In genomic region chr7:123492485-123492884, GRCh38 we compare ENCODE assay signal across 8 cellular contexts. TPM values are rescaled to one million over a fixed set of nuclear protein-coding genes. Genes with fewer than 3 reads are reported as not detected.
DNase-seq lines count a peak whose midpoint lies in the region; ATAC-seq and TF ChIP-seq lines count a peak whose summit lies in the region.

No MANE protein-coding gene starts in this region.

- H3K9me3 ChIP-seq in PC-3 (ENCODE audit: low read length): no peaks in the 10 kb centered on the region

- CTCF ChIA-PET in PC-3 (lab: Charles Lee): interaction anchor here (0.5 kb wide), 1 partner anchor 176 kb away, joined by 5 read pairs; no protein-coding TSS in a partner anchor

- H3K27me3 Mint-ChIP-seq in HFFc6 (ENCODE audit: insufficient read depth): peaks cover 2% of the 10 kb centered on the region; the same call in 1 of the 2 replicates

- H3K4me3 ChIP-seq in PC-3 (ENCODE audit: low read length): no peak overlapping the region

- no peaks in the 10 kb centered on the region for H3K4me1 ChIP-seq in PC-3 (ENCODE audit: insufficient read depth, low read length)

- no peak overlapping the region for H2AFZ ChIP-seq in PC-3 (ENCODE audit: low read length)

- no peak overlapping the region for H3K4me3 Mint-ChIP-seq in stimulated activated effector memory CD8-positive, alpha-beta T cell treated with anti-CD3 and anti-CD28 coated beads, Interleukin-12 subunit alpha, Interleukin-12 subunit beta, amount 100 ng/mL, for 72 hours
- H3K4me3 Mint-ChIP-seq in HFFc6: no peak overlapping the region

- BruUV-seq in PC-3 (replicated peaks; lab: Mats Ljungman, UMichigan): no TSS peak

- peak; percentile 19 for DNase-seq in NCI-H82 (lab: John Stamatoyannopoulos, UW)
- no peak for DNase-seq in NCI-H82 treated with DMSO at 0.1 percent for 48 hours (lab: John Stamatoyannopoulos, UW; ENCODE audit: unreplicated experiment)
- DNase-seq in PC-3: peak; percentile 12
- DNase-seq in stimulated activated effector memory CD8-positive, alpha-beta T cell treated with anti-CD3 and anti-CD28 coated beads, Interleukin-12 subunit alpha, Interleukin-12 subunit beta, amount 100 ng/mL, for 72 hours (ENCODE audit: low spot score in 2 of 2): no peak
- no peak for DNase-seq in HFFc6
- DNase-seq in superior temporal gyrus (ENCODE audit: extremely low spot score): no peak
- DNase-seq in SK-N-DZ (ENCODE audit: low spot score): no peak

- H3K36me3 ChIP-seq in PC-3 (ENCODE audit: low read depth, low read length): no peaks in the 10 kb centered on the region; the same call in 1 of the 2 replicates

- H3K4me1 Mint-ChIP-seq in stimulated activated effector memory CD8-positive, alpha-beta T cell treated with anti-CD3 and anti-CD28 coated beads, Interleukin-12 subunit alpha, Interleukin-12 subunit beta, amount 100 ng/mL, for 72 hours: no peaks in the 10 kb centered on the region
- no peaks in the 10 kb centered on the region for H3K4me1 Mint-ChIP-seq in HFFc6 (ENCODE audit: low read depth)

- H3K27ac Mint-ChIP-seq in stimulated activated effector memory CD8-positive, alpha-beta T cell treated with anti-CD3 and anti-CD28 coated beads, Interleukin-12 subunit alpha, Interleukin-12 subunit beta, amount 100 ng/mL, for 72 hours: no peak overlapping the region
- no peak overlapping the region for H3K27ac Mint-ChIP-seq in HFFc6

- H3F3A ChIP-seq in PC-3 (ENCODE audit: low read length, unreplicated experiment): no peaks in the 10 kb centered on the region

- no peaks in the 10 kb centered on the region for H3K79me2 ChIP-seq in PC-3 (ENCODE audit: low read length)

- H3K36me3 Mint-ChIP-seq in stimulated activated effector memory CD8-positive, alpha-beta T cell treated with anti-CD3 and anti-CD28 coated beads, Interleukin-12 subunit alpha, Interleukin-12 subunit beta, amount 100 ng/mL, for 72 hours: no peaks in the 10 kb centered on the region
- H3K36me3 Mint-ChIP-seq in HFFc6 (ENCODE audit: low read depth): no peaks in the 10 kb centered on the region

- H3K9me3 Mint-ChIP-seq in stimulated activated effector memory CD8-positive, alpha-beta T cell treated with anti-CD3 and anti-CD28 coated beads, Interleukin-12 subunit alpha, Interleukin-12 subunit beta, amount 100 ng/mL, for 72 hours: peaks cover 3% of the 10 kb centered on the region
- H3K9me3 Mint-ChIP-seq in HFFc6: no peaks in the 10 kb centered on the region

- POLR2A ChIA-PET in PC-3 (lab: Charles Lee; ENCODE audit: unreplicated experiment): no interaction called here

- intact Hi-C loops in PC-3 (cut with micrococcal nuclease): no loop called here

- no peaks in the 10 kb centered on the region for H3K9me2 ChIP-seq in PC-3 (replicated peaks; ENCODE audit: low read length)

- TF ChIP-seq CTCF in PC-3 (conservative IDR thresholded peaks at IDR 0.05; ENCODE audit: low read depth, low read length) (no peak), HFFc6 (IDR thresholded peaks at IDR 0.05) (no peak; the same call in 1 of the 2 replicates)

- no peak overlapping the region for H3K9ac ChIP-seq in PC-3 (ENCODE audit: low read length)

- no peaks in the 10 kb centered on the region for H4K20me1 ChIP-seq in PC-3 (ENCODE audit: low read length)

- peak; percentile 71 for ATAC-seq in HG02763 (IDR thresholded peaks at IDR 0.05; ENCODE audit: unreplicated experiment)
- peak; percentile 54; the same call in 1 of the 2 replicates for ATAC-seq in PC-3
- ATAC-seq in stimulated activated effector memory CD8-positive, alpha-beta T cell treated with anti-CD3 and anti-CD28 coated beads, Interleukin-12 subunit alpha, Interleukin-12 subunit beta, amount 100 ng/mL, for 72 hours: peak; percentile 71

- H3K27me3 ChIP-seq in PC-3 (ENCODE audit: low read length): no peaks in the 10 kb centered on the region

- no peak overlapping the region for H3K4me2 ChIP-seq in PC-3 (ENCODE audit: low read length)

- H3K27ac ChIP-seq in PC-3 (ENCODE audit: low read length): no peak overlapping the region

RNA-seq across cellular contexts. Expression of gene IQUB, which starts 41.9 kb away (rescaled TPM):
- 0.04 and 0.06 TPM in 2 replicates for total RNA-seq in PC-3 (2014; rRNA removed)
- total RNA-seq in HFFc6 (2021; fragmentation: NEBNext Ultra II Directional; extraction: Animal tissue kit (Norgen Biotek cat#: 25700)): under 1 TPM in 3 of 6 experiments, not detected in 3; 0.05 to 0.19 (median 0.12) TPM
- not detected in 2 replicates for polyA plus RNA-seq in SK-N-DZ (2014; cell fraction: cytosol; rRNA removed)
- polyA plus RNA-seq in SK-N-DZ (2014; cell fraction: nucleus; rRNA removed): 0.23 TPM in 1 of 2 replicates, not detected in the other

Comparison
In these comparisons a context has a peak if more than half of its experiments do, and no peak if none do; other contexts are left out.
1. DNase-seq: peak in NCI-H82 (single experiment) and PC-3 (single experiment); none in NCI-H82 treated with DMSO at 0.1 percent for 48 hours (single experiment), stimulated activated effector memory CD8-positive, alpha-beta T cell treated with anti-CD3 and anti-CD28 coated beads, Interleukin-12 subunit alpha, Interleukin-12 subunit beta, amount 100 ng/mL, for 72 hours (0 of 2), HFFc6 (single experiment), superior temporal gyrus (single experiment) and SK-N-DZ (single experiment).
2. Peak in every context shown above with its lines, with median percentiles within 50 percentile points of each other: ATAC-seq.